ENCODE assay signal across 1 cellular context in the genomic region with DNA sequence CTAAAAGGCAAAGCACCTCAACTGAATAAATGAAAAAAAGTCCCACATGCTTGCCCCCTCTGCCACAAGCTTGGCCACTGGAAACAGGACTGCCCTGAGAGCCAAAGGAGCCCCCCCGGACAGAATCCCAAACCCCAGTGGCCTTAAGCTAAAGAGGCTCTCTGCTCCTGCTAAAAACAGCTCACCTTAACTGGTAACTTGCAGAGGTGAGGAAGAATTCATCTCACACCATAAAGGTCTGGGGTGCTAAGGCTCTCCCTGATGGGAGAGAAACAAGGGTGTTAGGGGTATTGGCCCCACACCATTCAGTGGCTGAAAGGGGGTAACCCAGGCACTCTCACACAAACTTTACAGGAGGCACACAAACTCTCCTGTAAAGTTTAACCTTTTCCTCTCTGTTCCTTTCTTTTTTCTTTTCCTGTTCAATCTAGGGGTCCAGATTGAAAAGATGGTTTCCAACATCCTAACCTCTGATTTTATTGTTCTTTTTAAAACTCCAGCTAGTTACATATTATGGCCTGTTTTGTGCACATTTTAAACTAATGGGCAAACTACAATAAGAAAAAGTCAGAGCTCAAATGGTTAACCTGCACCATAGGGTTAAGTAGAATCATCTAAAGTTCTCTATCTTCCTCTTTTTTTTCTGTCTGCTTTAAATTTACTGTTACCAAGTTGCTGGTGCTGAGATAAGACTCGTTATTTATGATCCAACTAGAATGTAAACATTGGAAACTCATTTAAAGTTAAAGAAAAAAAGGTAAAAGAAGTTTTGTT.
TF ChIP-seq lines count a peak whose summit lies in the region.

No MANE protein-coding gene starts in this region.

TF ChIP-seq in GM23338, 12 proteins besides CTCF, POLR2A, EP300 and RAD21:
- TF ChIP-seq CREB1 (CRISPR knock-in tag; IDR thresholded peaks at IDR 0.05; ENCODE audit: low read depth) (no peak), NANOG (IDR thresholded peaks at IDR 0.05; ENCODE audit: borderline replicate concordance) (no peak), POLR2AphosphoS5 (IDR thresholded peaks at IDR 0.05; ENCODE audit: low read depth) (no peak), ZNF114 (CRISPR knock-in tag; IDR thresholded peaks at IDR 0.05) (no peak), ZNF331 (CRISPR knock-in tag; IDR thresholded peaks at IDR 0.05; ENCODE audit: low read depth) (no peak), EZH2 (IDR thresholded peaks at IDR 0.05; ENCODE audit: low read depth, unreplicated experiment) (no peak), EZH2phosphoT487 (IDR thresholded peaks at IDR 0.05; ENCODE audit: unreplicated experiment) (no peak), STAT1 (IDR thresholded peaks at IDR 0.05; ENCODE audit: unreplicated experiment) (no peak), JUNB (IDR thresholded peaks at IDR 0.05; ENCODE audit: unreplicated experiment) (no peak)
- TF ChIP-seq, protein P1, sequence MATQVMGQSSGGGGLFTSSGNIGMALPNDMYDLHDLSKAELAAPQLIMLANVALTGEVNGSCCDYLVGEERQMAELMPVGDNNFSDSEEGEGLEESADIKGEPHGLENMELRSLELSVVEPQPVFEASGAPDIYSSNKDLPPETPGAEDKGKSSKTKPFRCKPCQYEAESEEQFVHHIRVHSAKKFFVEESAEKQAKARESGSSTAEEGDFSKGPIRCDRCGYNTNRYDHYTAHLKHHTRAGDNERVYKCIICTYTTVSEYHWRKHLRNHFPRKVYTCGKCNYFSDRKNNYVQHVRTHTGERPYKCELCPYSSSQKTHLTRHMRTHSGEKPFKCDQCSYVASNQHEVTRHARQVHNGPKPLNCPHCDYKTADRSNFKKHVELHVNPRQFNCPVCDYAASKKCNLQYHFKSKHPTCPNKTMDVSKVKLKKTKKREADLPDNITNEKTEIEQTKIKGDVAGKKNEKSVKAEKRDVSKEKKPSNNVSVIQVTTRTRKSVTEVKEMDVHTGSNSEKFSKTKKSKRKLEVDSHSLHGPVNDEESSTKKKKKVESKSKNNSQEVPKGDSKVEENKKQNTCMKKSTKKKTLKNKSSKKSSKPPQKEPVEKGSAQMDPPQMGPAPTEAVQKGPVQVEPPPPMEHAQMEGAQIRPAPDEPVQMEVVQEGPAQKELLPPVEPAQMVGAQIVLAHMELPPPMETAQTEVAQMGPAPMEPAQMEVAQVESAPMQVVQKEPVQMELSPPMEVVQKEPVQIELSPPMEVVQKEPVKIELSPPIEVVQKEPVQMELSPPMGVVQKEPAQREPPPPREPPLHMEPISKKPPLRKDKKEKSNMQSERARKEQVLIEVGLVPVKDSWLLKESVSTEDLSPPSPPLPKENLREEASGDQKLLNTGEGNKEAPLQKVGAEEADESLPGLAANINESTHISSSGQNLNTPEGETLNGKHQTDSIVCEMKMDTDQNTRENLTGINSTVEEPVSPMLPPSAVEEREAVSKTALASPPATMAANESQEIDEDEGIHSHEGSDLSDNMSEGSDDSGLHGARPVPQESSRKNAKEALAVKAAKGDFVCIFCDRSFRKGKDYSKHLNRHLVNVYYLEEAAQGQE (IDR thresholded peaks at IDR 0.05; ENCODE audit: unreplicated experiment), result no peak
- TF ChIP-seq, protein P2, sequence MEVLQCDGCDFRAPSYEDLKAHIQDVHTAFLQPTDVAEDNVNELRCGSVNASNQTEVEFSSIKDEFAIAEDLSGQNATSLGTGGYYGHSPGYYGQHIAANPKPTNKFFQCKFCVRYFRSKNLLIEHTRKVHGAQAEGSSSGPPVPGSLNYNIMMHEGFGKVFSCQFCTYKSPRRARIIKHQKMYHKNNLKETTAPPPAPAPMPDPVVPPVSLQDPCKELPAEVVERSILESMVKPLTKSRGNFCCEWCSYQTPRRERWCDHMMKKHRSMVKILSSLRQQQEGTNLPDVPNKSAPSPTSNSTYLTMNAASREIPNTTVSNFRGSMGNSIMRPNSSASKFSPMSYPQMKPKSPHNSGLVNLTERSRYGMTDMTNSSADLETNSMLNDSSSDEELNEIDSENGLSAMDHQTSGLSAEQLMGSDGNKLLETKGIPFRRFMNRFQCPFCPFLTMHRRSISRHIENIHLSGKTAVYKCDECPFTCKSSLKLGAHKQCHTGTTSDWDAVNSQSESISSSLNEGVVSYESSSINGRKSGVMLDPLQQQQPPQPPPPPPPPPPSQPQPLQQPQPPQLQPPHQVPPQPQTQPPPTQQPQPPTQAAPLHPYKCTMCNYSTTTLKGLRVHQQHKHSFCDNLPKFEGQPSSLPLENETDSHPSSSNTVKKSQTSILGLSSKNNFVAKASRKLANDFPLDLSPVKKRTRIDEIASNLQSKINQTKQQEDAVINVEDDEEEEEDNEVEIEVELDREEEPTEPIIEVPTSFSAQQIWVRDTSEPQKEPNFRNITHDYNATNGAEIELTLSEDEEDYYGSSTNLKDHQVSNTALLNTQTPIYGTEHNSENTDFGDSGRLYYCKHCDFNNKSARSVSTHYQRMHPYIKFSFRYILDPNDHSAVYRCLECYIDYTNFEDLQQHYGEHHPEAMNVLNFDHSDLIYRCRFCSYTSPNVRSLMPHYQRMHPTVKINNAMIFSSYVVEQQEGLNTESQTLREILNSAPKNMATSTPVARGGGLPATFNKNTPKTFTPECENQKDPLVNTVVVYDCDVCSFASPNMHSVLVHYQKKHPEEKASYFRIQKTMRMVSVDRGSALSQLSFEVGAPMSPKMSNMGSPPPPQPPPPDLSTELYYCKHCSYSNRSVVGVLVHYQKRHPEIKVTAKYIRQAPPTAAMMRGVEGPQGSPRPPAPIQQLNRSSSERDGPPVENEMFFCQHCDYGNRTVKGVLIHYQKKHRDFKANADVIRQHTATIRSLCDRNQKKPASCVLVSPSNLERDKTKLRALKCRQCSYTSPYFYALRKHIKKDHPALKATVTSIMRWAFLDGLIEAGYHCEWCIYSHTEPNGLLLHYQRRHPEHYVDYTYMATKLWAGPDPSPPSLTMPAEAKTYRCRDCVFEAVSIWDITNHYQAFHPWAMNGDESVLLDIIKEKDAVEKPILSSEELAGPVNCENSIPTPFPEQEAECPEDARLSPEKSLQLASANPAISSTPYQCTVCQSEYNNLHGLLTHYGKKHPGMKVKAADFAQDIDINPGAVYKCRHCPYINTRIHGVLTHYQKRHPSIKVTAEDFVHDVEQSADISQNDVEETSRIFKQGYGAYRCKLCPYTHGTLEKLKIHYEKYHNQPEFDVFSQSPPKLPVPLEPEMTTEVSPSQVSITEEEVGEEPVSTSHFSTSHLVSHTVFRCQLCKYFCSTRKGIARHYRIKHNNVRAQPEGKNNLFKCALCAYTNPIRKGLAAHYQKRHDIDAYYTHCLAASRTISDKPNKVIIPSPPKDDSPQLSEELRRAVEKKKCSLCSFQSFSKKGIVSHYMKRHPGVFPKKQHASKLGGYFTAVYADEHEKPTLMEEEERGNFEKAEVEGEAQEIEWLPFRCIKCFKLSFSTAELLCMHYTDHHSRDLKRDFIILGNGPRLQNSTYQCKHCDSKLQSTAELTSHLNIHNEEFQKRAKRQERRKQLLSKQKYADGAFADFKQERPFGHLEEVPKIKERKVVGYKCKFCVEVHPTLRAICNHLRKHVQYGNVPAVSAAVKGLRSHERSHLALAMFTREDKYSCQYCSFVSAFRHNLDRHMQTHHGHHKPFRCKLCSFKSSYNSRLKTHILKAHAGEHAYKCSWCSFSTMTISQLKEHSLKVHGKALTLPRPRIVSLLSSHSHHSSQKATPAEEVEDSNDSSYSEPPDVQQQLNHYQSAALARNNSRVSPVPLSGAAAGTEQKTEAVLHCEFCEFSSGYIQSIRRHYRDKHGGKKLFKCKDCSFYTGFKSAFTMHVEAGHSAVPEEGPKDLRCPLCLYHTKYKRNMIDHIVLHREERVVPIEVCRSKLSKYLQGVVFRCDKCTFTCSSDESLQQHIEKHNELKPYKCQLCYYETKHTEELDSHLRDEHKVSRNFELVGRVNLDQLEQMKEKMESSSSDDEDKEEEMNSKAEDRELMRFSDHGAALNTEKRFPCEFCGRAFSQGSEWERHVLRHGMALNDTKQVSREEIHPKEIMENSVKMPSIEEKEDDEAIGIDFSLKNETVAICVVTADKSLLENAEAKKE (CRISPR knock-in tag; IDR thresholded peaks at IDR 0.05), result no peak
- TF ChIP-seq, protein P3, sequence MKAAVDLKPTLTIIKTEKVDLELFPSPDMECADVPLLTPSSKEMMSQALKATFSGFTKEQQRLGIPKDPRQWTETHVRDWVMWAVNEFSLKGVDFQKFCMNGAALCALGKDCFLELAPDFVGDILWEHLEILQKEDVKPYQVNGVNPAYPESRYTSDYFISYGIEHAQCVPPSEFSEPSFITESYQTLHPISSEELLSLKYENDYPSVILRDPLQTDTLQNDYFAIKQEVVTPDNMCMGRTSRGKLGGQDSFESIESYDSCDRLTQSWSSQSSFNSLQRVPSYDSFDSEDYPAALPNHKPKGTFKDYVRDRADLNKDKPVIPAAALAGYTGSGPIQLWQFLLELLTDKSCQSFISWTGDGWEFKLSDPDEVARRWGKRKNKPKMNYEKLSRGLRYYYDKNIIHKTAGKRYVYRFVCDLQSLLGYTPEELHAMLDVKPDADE (IDR thresholded peaks at IDR 0.05), result no peak
TF ChIP-seq in GM23338: peak in this region for 0.
